In genomic region chr11:112128483-112129121, GRCh38 we compare ENCODE assay signal across 9 cellular contexts. TPM values are rescaled to one million over a fixed set of nuclear protein-coding genes. Genes with fewer than 3 reads are reported as not detected.
DNase-seq lines count a peak whose midpoint lies in the region; ATAC-seq and TF ChIP-seq lines count a peak whose summit lies in the region.
"Had no signal": no experiment of that assay in that cellular context is flagged by ENCODE, and none has a peak within 500 bp of the region (broad histone marks: within the 10 kb centered on the region; RNA-seq: fewer than 3 reads in every experiment).

No MANE protein-coding gene starts in this region.

- in situ Hi-C loops in GM23248 (cut with MboI) = no loop called here

- intact Hi-C loops in sigmoid colon (cut with DNase I) = no loop called here

- H3K4me3 ChIP-seq in GM23248 (no peak overlapping the region), sigmoid colon (no peak overlapping the region)

- ATAC-seq in esophagus mucosa (peak; percentile 64), GM18505 (IDR thresholded peaks at IDR 0.05; ENCODE audit: unreplicated experiment) (no peak), GM19324 (IDR thresholded peaks at IDR 0.05; ENCODE audit: low FRiP score, unreplicated experiment) (no peak), HG03432 (IDR thresholded peaks at IDR 0.05; ENCODE audit: unreplicated experiment) (no peak), GM21529 (IDR thresholded peaks at IDR 0.05; ENCODE audit: unreplicated experiment) (no peak)

- no peak for TF ChIP-seq POLR2A in sigmoid colon (IDR thresholded peaks at IDR 0.05)
- no peak for TF ChIP-seq POLR2A in GM18505 (IDR thresholded peaks at IDR 0.05; ENCODE audit: borderline replicate concordance, extremely low read depth, insufficient read depth, insufficient read length)

- H4K20me1 ChIP-seq in GM23248 (ENCODE audit: insufficient read depth) = no peaks in the 10 kb centered on the region

- WGBS in GM23248 (ENCODE audit: low coverage in 1 of 2, low lambda C conversion rate in 2 of 2, missing lambda C conversion rate in 2 of 2), 2 experiments = 33 to 34% methylated on average over 3 of the region's 3 CpGs
- WGBS in sigmoid colon, 2 donors = 13 to 48% methylated on average over 3 of the region's 3 CpGs

- H3K27me3 ChIP-seq in GM23248 (replicated peaks; ENCODE audit: insufficient read depth) (no peaks in the 10 kb centered on the region), sigmoid colon (no peaks in the 10 kb centered on the region)

- no peaks in the 10 kb centered on the region for H3K9me3 ChIP-seq in GM23248 (ENCODE audit: low read depth)
- no peaks in the 10 kb centered on the region for H3K9me3 ChIP-seq in sigmoid colon

- peaks cover 10% of the 10 kb centered on the region for H3K4me1 ChIP-seq in GM23248 (ENCODE audit: insufficient read depth)
- H3K4me1 ChIP-seq in sigmoid colon = peaks cover 0 to 10% (median 8%) of the 10 kb centered on the region in 4 donors

- H3F3A ChIP-seq in GM23248 (ENCODE audit: insufficient read depth) = peaks cover 9% of the 10 kb centered on the region; the same call in 1 of the 2 replicates

- DNase-seq in GM23248 (peak; percentile 92), NCI-H748 (lab: John Stamatoyannopoulos, UW; ENCODE audit: unreplicated experiment) (peak; percentile 66), sigmoid colon (peak; percentile 68)

- no peak overlapping the region for H3K9ac ChIP-seq in GM23248

- no peak for TF ChIP-seq CTCF in sigmoid colon (IDR thresholded peaks at IDR 0.05)

- no peak for TF ChIP-seq EP300 in sigmoid colon (IDR thresholded peaks at IDR 0.05)

- H3K9me2 ChIP-seq in GM23248 (ENCODE audit: insufficient read depth) = no peaks in the 10 kb centered on the region

- H3K79me2 ChIP-seq in GM23248 (ENCODE audit: insufficient read depth) = no peaks in the 10 kb centered on the region

- H3K4me2 ChIP-seq in GM23248 (ENCODE audit: unreplicated experiment) = no peak overlapping the region

- H2AFZ ChIP-seq in GM23248 = no peak overlapping the region

- H3K36me3 ChIP-seq in GM23248 (ENCODE audit: low read depth) (no peaks in the 10 kb centered on the region), sigmoid colon (no peaks in the 10 kb centered on the region)

- H3K27ac ChIP-seq in GM23248 (no peak overlapping the region), sigmoid colon (no peak overlapping the region)

RNA-seq across cellular contexts. Expression of gene IL18, which starts 35.3 kb away (rescaled TPM):
- 58.8 and 62.9 TPM in 2 replicates for total RNA-seq in GM23248 (2014; rRNA removed; shearing (Covaris generic))
- polyA plus RNA-seq in GM23248 (2016; fragmentation: Nextera tagmentation; extraction: Ambion mirVana) = 48.8 and 51.9 TPM in 2 replicates
- 41.8 TPM for total RNA-seq in esophagus mucosa
- total RNA-seq in sigmoid colon = 10 to 100 TPM in 2 of 4 donors, 1 to 10 TPM in 2; 5.8 to 18.6 (median 10.8) TPM
- 100 to 1,000 TPM; 114 to 211 (median 129) TPM for polyA plus RNA-seq in sigmoid colon
- total RNA-seq: activated CD8-positive, alpha-beta memory T cell treated with anti-CD3 and anti-CD28 coated beads for 36 hours had no signal

RNA-seq across cellular contexts. Expression of gene TEX12, which starts 38.6 kb away (rescaled TPM):
- total RNA-seq in GM23248 (2014; rRNA removed; shearing (Covaris generic)) = 0.51 and 2.2 TPM in 2 replicates
- polyA plus RNA-seq in GM23248 (2016; fragmentation: Nextera tagmentation; extraction: Ambion mirVana) = not detected in 2 replicates
- 0.16 TPM for total RNA-seq in esophagus mucosa
- total RNA-seq in sigmoid colon = 1 to 10 TPM in 2 of 4 donors, under 1 TPM in 1, not detected in 1; 0.68 to 1.5 (median 1.1) TPM
- polyA plus RNA-seq in sigmoid colon = not detected
- total RNA-seq: activated CD8-positive, alpha-beta memory T cell treated with anti-CD3 and anti-CD28 coated beads for 36 hours had no signal

RNA-seq across cellular contexts. Expression of gene SDHD, which starts 41.9 kb away (rescaled TPM):
- 108 and 141 TPM in 2 replicates for total RNA-seq in GM23248 (2014; rRNA removed; shearing (Covaris generic))
- polyA plus RNA-seq in GM23248 (2016; fragmentation: Nextera tagmentation; extraction: Ambion mirVana) (185 and 186 TPM in 2 replicates), sigmoid colon (100 to 1,000 TPM; 160 to 545 (median 304) TPM)
- total RNA-seq in esophagus mucosa (109 TPM), sigmoid colon (100 to 1,000 TPM in 3 of 4 donors, 10 to 100 TPM in 1; 96.4 to 169 (median 134) TPM)

RNA-seq across cellular contexts. Expression of gene TIMM8B, which starts 42.0 kb away (rescaled TPM):
- 27.1 and 33.8 TPM in 2 replicates for total RNA-seq in GM23248 (2014; rRNA removed; shearing (Covaris generic))
- polyA plus RNA-seq in GM23248 (2016; fragmentation: Nextera tagmentation; extraction: Ambion mirVana) (103 and 106 TPM in 2 replicates), sigmoid colon (100 to 1,000 TPM; 152 to 153 (median 153) TPM)
- total RNA-seq in esophagus mucosa (83.4 TPM), sigmoid colon (10 to 100 TPM; 19.1 to 62.1 (median 40.5) TPM)

RNA-seq across cellular contexts. Expression of gene BCO2, which starts 46.7 kb away (rescaled TPM):
- total RNA-seq in GM23248 (2014; rRNA removed; shearing (Covaris generic)) = not detected in 2 replicates
- 0.25 and 0.83 TPM in 2 replicates for polyA plus RNA-seq in GM23248 (2016; fragmentation: Nextera tagmentation; extraction: Ambion mirVana)
- 5.7 TPM for total RNA-seq in esophagus mucosa
- 10 to 100 TPM in 1 of 4 donors, 1 to 10 TPM in 3; 6.4 to 16.9 (median 7.2) TPM for total RNA-seq in sigmoid colon
- polyA plus RNA-seq in sigmoid colon = 1 to 10 TPM in 1 of 3 donors, not detected in 2; 3.2 TPM
